9 cellular contexts compared by ENCODE assay signal in the genomic region with DNA sequence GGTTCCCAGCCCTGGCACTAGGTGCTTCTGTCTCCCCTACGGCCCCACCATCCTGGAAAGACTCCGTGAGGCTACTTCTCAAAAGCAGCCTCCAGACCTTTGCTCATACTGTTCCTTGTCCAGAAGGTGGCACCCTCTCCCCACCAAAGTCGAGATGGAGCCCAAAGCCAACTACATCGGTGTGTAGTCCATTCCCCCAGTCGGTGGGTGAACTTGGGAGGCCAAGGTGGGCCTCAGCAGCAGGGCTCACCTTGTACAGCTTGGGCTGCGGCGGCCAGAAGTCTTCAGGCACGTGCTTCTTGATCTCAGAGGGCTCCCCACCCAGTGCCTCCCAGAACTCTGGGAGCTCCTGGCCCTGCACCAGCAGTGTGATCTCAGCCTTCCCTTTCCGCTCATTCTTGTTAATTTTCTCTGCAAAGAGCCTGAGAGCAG. TPM values are rescaled to one million over a fixed set of nuclear protein-coding genes. Genes with fewer than 3 reads are reported as not detected.
DNase-seq lines count a peak whose midpoint lies in the region; ATAC-seq and TF ChIP-seq lines count a peak whose summit lies in the region.
"Had no signal": no experiment of that assay in that cellular context is flagged by ENCODE, and none has a peak within 500 bp of the region (broad histone marks: within the 10 kb centered on the region; RNA-seq: fewer than 3 reads in every experiment).

No MANE protein-coding gene starts in this region.

- H3K36me3 Mint-ChIP-seq in activated CD4-positive, alpha-beta memory T cell treated with anti-CD3 and anti-CD28 coated beads for 36 hours = peaks cover 30% of the 10 kb centered on the region
- peaks cover 27% of the 10 kb centered on the region for H3K36me3 Mint-ChIP-seq in mesothelial cell of epicardium

- DNase-seq in AML-193 (lab: John Stamatoyannopoulos, UW) (peak; percentile 11 to 36), H4 (ENCODE audit: low spot score) (peak; percentile 63), NCI-H526 treated with DMSO at 0.1 percent for 48 hours (lab: John Stamatoyannopoulos, UW) (peak; percentile 41), mesothelial cell of epicardium (ENCODE audit: low spot score in 2 of 2, unreplicated experiment in 2 of 2) (peak in 1 of 2 experiments; percentile 66)
- DNase-seq in activated CD4-positive, alpha-beta memory T cell treated with anti-CD3 and anti-CD28 coated beads for 36 hours = peak; percentile 78
- peak; percentile 49 for DNase-seq in effector CD4-positive, alpha-beta T cell
- peak; percentile 23 to 50 for DNase-seq in stimulated activated CD8-positive, alpha-beta memory T cell treated with anti-CD3 and anti-CD28 coated beads, Interleukin-7, amount 100 ng/mL, for 4 hours (ENCODE audit: low read depth in 2 of 2)

- intact Hi-C loops in activated CD4-positive, alpha-beta memory T cell treated with anti-CD3 and anti-CD28 coated beads for 36 hours (cut with micrococcal nuclease) = no loop called here

- peak; percentile 22 for TF ChIP-seq CTCF in mesothelial cell of epicardium (IDR thresholded peaks at IDR 0.05; ENCODE audit: unreplicated experiment)

- CTCF ChIA-PET in activated CD4-positive, alpha-beta memory T cell treated with anti-CD3 and anti-CD28 coated beads for 36 hours (lab: Charles Lee) = interaction anchor here (0.8 to 2.3 kb wide), 8 partner anchors 10 to 84 kb away, joined by 3 to 8 read pairs (median 4); a partner anchor contains a TSS

- no peaks in the 10 kb centered on the region for H3K4me1 Mint-ChIP-seq in activated CD4-positive, alpha-beta memory T cell treated with anti-CD3 and anti-CD28 coated beads for 36 hours (ENCODE audit: low read depth)
- peaks cover 13% of the 10 kb centered on the region for H3K4me1 Mint-ChIP-seq in mesothelial cell of epicardium

- H3K27me3 Mint-ChIP-seq in activated CD4-positive, alpha-beta memory T cell treated with anti-CD3 and anti-CD28 coated beads for 36 hours = no peaks in the 10 kb centered on the region
- no peaks in the 10 kb centered on the region for H3K27me3 Mint-ChIP-seq in mesothelial cell of epicardium (ENCODE audit: low read depth)
- H3K27me3 Mint-ChIP-seq: stimulated activated naive CD8-positive, alpha-beta T cell treated with anti-CD3 and anti-CD28 coated beads, Interleukin-15, Interleukin-2, amounts not matched to agents 100 ng/mL and 50 ng/mL, for 24 hours had no signal

- POLR2A ChIA-PET in activated CD4-positive, alpha-beta memory T cell treated with anti-CD3 and anti-CD28 coated beads for 36 hours (lab: Charles Lee) = interaction anchor here (0.9 kb wide), 1 partner anchor 13 kb away, joined by 3 read pairs; no protein-coding TSS in a partner anchor

- peak overlapping the region; percentile 38 for H3K27ac Mint-ChIP-seq in activated CD4-positive, alpha-beta memory T cell treated with anti-CD3 and anti-CD28 coated beads for 36 hours
- peak overlapping the region; percentile 91 for H3K27ac Mint-ChIP-seq in mesothelial cell of epicardium
- H3K27ac Mint-ChIP-seq: stimulated activated naive CD8-positive, alpha-beta T cell treated with anti-CD3 and anti-CD28 coated beads, Interleukin-15, Interleukin-2, amounts not matched to agents 100 ng/mL and 50 ng/mL, for 24 hours had no signal

- no peaks in the 10 kb centered on the region for H3K9me3 Mint-ChIP-seq in activated CD4-positive, alpha-beta memory T cell treated with anti-CD3 and anti-CD28 coated beads for 36 hours
- no peaks in the 10 kb centered on the region for H3K9me3 Mint-ChIP-seq in mesothelial cell of epicardium
- H3K9me3 Mint-ChIP-seq: stimulated activated naive CD8-positive, alpha-beta T cell treated with anti-CD3 and anti-CD28 coated beads, Interleukin-15, Interleukin-2, amounts not matched to agents 100 ng/mL and 50 ng/mL, for 24 hours had no signal

- ATAC-seq in GM21576 (IDR thresholded peaks at IDR 0.05; ENCODE audit: unreplicated experiment) = no peak

- no peak overlapping the region for H3K4me3 Mint-ChIP-seq in activated CD4-positive, alpha-beta memory T cell treated with anti-CD3 and anti-CD28 coated beads for 36 hours
- peak overlapping the region; percentile 42 for H3K4me3 Mint-ChIP-seq in mesothelial cell of epicardium
- H3K4me3 Mint-ChIP-seq: stimulated activated naive CD8-positive, alpha-beta T cell treated with anti-CD3 and anti-CD28 coated beads, Interleukin-15, Interleukin-2, amounts not matched to agents 100 ng/mL and 50 ng/mL, for 24 hours had no signal

RNA-seq across cellular contexts. Expression of a gene that starts 10.2 kb away (rescaled TPM):
- total RNA-seq in H4 (2014; rRNA removed; shearing (Covaris generic)) = 128 and 139 TPM in 2 replicates
- total RNA-seq in activated CD4-positive, alpha-beta memory T cell treated with anti-CD3 and anti-CD28 coated beads for 36 hours = 100 to 1,000 TPM; 357 to 359 TPM
- total RNA-seq in mesothelial cell of epicardium = 190 to 202 TPM (median 199 TPM) in 3 replicates

RNA-seq across cellular contexts. Expression of a gene that starts 12.1 kb away (rescaled TPM):
- total RNA-seq in H4 (2014; rRNA removed; shearing (Covaris generic)) = 4.1 and 5.0 TPM in 2 replicates
- total RNA-seq in activated CD4-positive, alpha-beta memory T cell treated with anti-CD3 and anti-CD28 coated beads for 36 hours = 1 to 10 TPM; 6.5 to 6.8 TPM
- total RNA-seq in mesothelial cell of epicardium = 22.5 to 25.2 TPM (median 23.8 TPM) in 3 replicates

RNA-seq across cellular contexts. Expression of a gene that starts 22.9 kb away (rescaled TPM):
- 12.1 and 14.0 TPM in 2 replicates for total RNA-seq in H4 (2014; rRNA removed; shearing (Covaris generic))
- total RNA-seq in activated CD4-positive, alpha-beta memory T cell treated with anti-CD3 and anti-CD28 coated beads for 36 hours = 10 to 100 TPM; 27.3 to 27.5 TPM
- total RNA-seq in mesothelial cell of epicardium = 70.8 to 72.5 TPM (median 72.1 TPM) in 3 replicates
